In genomic region chr20:34420975-34421374, GRCh38 we compare ENCODE assay signal across 19 cellular contexts. TPM values are rescaled to one million over a fixed set of nuclear protein-coding genes. Genes with fewer than 3 reads are reported as not detected.
A peak's percentile ranks its signal among the peaks of the same experiment; 100 is the strongest.
DNase-seq lines count a peak whose midpoint lies in the region; ATAC-seq and TF ChIP-seq lines count a peak whose summit lies in the region.
"Had no signal": no experiment of that assay in that cellular context is flagged by ENCODE, and none has a peak within 500 bp of the region (broad histone marks: within the 10 kb centered on the region; RNA-seq: fewer than 3 reads in every experiment).

No MANE protein-coding gene starts in this region.

- DNase-seq in GM23338 (ENCODE audit: low spot score) (no peak), immature natural killer cell (no peak), progenitor cell of endocrine pancreas (ENCODE audit: low spot score, unreplicated experiment) (no peak), SW480 (ENCODE audit: low spot score) (no peak)
- no peak for DNase-seq in activated T-helper 1 cell treated with anti-CD3 and anti-CD28 coated beads, Interleukin-12 subunit alpha, Interleukin-12 subunit beta, Interleukin-2, Interleukin-4 antibody, amounts not matched to agents 30 ng/mL and 10 ng/mL and 1 ng/mL, durations not matched to agents 14 hours and 24 hours and 36 hours (ENCODE audit: low spot score)
- no peak for DNase-seq in activated naive CD4-positive, alpha-beta T cell (lab: John Stamatoyannopoulos, UW)
- DNase-seq: AML-193, DMS79 treated with DMSO at 0.1 percent for 48 hours, H7, Karpas-422, NCI-H1417 treated with DMSO at 0.1 percent for 48 hours, NCI-H187 treated with DMSO at 0.1 percent for 48 hours, NCI-H226, PC-9, SIG-M5 had no signal

- H2AFZ ChIP-seq in GM23338 = no peak overlapping the region
- H2AFZ ChIP-seq: PC-9 had no signal

- peak overlapping the region; percentile 37; the same call in 1 of the 2 replicates for H3K27ac Mint-ChIP-seq in GM23338
- H3K27ac Mint-ChIP-seq in activated T-helper 1 cell treated with anti-CD3 and anti-CD28 coated beads, Interleukin-12 subunit alpha, Interleukin-12 subunit beta, Interleukin-2, Interleukin-4 antibody, amounts not matched to agents 30 ng/mL and 10 ng/mL and 1 ng/mL, durations not matched to agents 14 hours and 24 hours and 36 hours = peak overlapping the region; percentile 20
- peak overlapping the region in 5 of 6 donors; percentile 24 to 71 (median 59) for H3K27ac Mint-ChIP-seq in immature natural killer cell
- H3K27ac Mint-ChIP-seq in progenitor cell of endocrine pancreas = peak overlapping the region; percentile 31
- H3K27ac Mint-ChIP-seq: IgD-negative memory B cell had no signal

- H3K79me2 ChIP-seq in GM23338 (replicated peaks; ENCODE audit: insufficient read depth) = peaks cover 27% of the 10 kb centered on the region; the same call in 1 of the 2 replicates

- TF ChIP-seq CTCF in GM23338 (conservative IDR thresholded peaks at IDR 0.05; ENCODE audit: low read depth in 2 of 2) (no peak), progenitor cell of endocrine pancreas (IDR thresholded peaks at IDR 0.05; ENCODE audit: unreplicated experiment) (no peak)

- H3K9me3 Mint-ChIP-seq in GM23338 (no peaks in the 10 kb centered on the region), immature natural killer cell (no peaks in the 10 kb centered on the region), progenitor cell of endocrine pancreas (ENCODE audit: low read depth) (no peaks in the 10 kb centered on the region)
- H3K9me3 Mint-ChIP-seq in activated T-helper 1 cell treated with anti-CD3 and anti-CD28 coated beads, Interleukin-12 subunit alpha, Interleukin-12 subunit beta, Interleukin-2, Interleukin-4 antibody, amounts not matched to agents 30 ng/mL and 10 ng/mL and 1 ng/mL, durations not matched to agents 14 hours and 24 hours and 36 hours = no peaks in the 10 kb centered on the region
- H3K9me3 Mint-ChIP-seq: IgD-negative memory B cell had no signal

- H3K27me3 Mint-ChIP-seq in GM23338 (ENCODE audit: insufficient read depth, low read depth, poor library complexity) (no peaks in the 10 kb centered on the region), immature natural killer cell (ENCODE audit: low read depth in 3 of 3) (peaks cover 0 to 2% (median 0%) of the 10 kb centered on the region in 3 donors), progenitor cell of endocrine pancreas (no peaks in the 10 kb centered on the region)
- H3K27me3 Mint-ChIP-seq in activated T-helper 1 cell treated with anti-CD3 and anti-CD28 coated beads, Interleukin-12 subunit alpha, Interleukin-12 subunit beta, Interleukin-2, Interleukin-4 antibody, amounts not matched to agents 30 ng/mL and 10 ng/mL and 1 ng/mL, durations not matched to agents 14 hours and 24 hours and 36 hours (ENCODE audit: insufficient read depth) = no peaks in the 10 kb centered on the region
- H3K27me3 Mint-ChIP-seq: IgD-negative memory B cell had no signal

- ATAC-seq in GM23338 = no peak
- no peak for ATAC-seq in GM21528 (IDR thresholded peaks at IDR 0.05; ENCODE audit: low FRiP score, unreplicated experiment)

- no peaks in the 10 kb centered on the region for H3K27me3 ChIP-seq in GM23338 (ENCODE audit: insufficient read depth)

- H3K36me3 ChIP-seq in GM23338 (ENCODE audit: insufficient read depth) = peaks cover 10% of the 10 kb centered on the region

- H3K4me1 ChIP-seq in GM23338 (ENCODE audit: insufficient read depth) = no peaks in the 10 kb centered on the region

- 0 out of 2 replicates have a peak, but pooled peaks cover 5% of the 10 kb centered on the region for H4K20me1 ChIP-seq in GM23338 (replicated peaks; ENCODE audit: insufficient read depth)

- H3F3A ChIP-seq in GM23338 (replicated peaks; ENCODE audit: low read depth) = no peaks in the 10 kb centered on the region

- H3K36me3 Mint-ChIP-seq in GM23338 (ENCODE audit: low read depth) = peaks cover 23% of the 10 kb centered on the region
- peaks cover 32% of the 10 kb centered on the region for H3K36me3 Mint-ChIP-seq in activated T-helper 1 cell treated with anti-CD3 and anti-CD28 coated beads, Interleukin-12 subunit alpha, Interleukin-12 subunit beta, Interleukin-2, Interleukin-4 antibody, amounts not matched to agents 30 ng/mL and 10 ng/mL and 1 ng/mL, durations not matched to agents 14 hours and 24 hours and 36 hours (ENCODE audit: low read depth)
- H3K36me3 Mint-ChIP-seq in immature natural killer cell = peaks cover 10 to 49% (median 31%) of the 10 kb centered on the region in 3 donors
- H3K36me3 Mint-ChIP-seq in progenitor cell of endocrine pancreas (ENCODE audit: insufficient read depth) = peaks cover 50% of the 10 kb centered on the region

- no peak overlapping the region for H3K4me3 ChIP-seq in GM23338
- H3K4me3 ChIP-seq: PC-9 had no signal

- H3K4me2 ChIP-seq in GM23338 = no peak overlapping the region
- H3K4me2 ChIP-seq: PC-9 had no signal

- H3K4me3 Mint-ChIP-seq in GM23338 (no peak overlapping the region), immature natural killer cell (no peak overlapping the region), progenitor cell of endocrine pancreas (ENCODE audit: low read depth) (no peak overlapping the region)
- no peak overlapping the region for H3K4me3 Mint-ChIP-seq in activated T-helper 1 cell treated with anti-CD3 and anti-CD28 coated beads, Interleukin-12 subunit alpha, Interleukin-12 subunit beta, Interleukin-2, Interleukin-4 antibody, amounts not matched to agents 30 ng/mL and 10 ng/mL and 1 ng/mL, durations not matched to agents 14 hours and 24 hours and 36 hours
- H3K4me3 Mint-ChIP-seq: IgD-negative memory B cell had no signal

- no peak overlapping the region for H3K27ac ChIP-seq in GM23338 (ENCODE audit: low read depth)
- H3K27ac ChIP-seq: C4-2B, RWPE1 had no signal

- intact Hi-C loops in activated T-helper 1 cell treated with anti-CD3 and anti-CD28 coated beads, Interleukin-12 subunit alpha, Interleukin-12 subunit beta, Interleukin-2, Interleukin-4 antibody, amounts not matched to agents 30 ng/mL and 10 ng/mL and 1 ng/mL, durations not matched to agents 14 hours and 24 hours and 36 hours (cut with micrococcal nuclease) = no loop called here

- no peaks in the 10 kb centered on the region for H3K9me2 ChIP-seq in GM23338 (ENCODE audit: insufficient read depth)

- H3K4me1 Mint-ChIP-seq in GM23338 (no peaks in the 10 kb centered on the region), immature natural killer cell (peaks cover 26 to 63% of the 10 kb centered on the region in 2 donors), progenitor cell of endocrine pancreas (ENCODE audit: low read depth) (peaks cover 21% of the 10 kb centered on the region)
- H3K4me1 Mint-ChIP-seq in activated T-helper 1 cell treated with anti-CD3 and anti-CD28 coated beads, Interleukin-12 subunit alpha, Interleukin-12 subunit beta, Interleukin-2, Interleukin-4 antibody, amounts not matched to agents 30 ng/mL and 10 ng/mL and 1 ng/mL, durations not matched to agents 14 hours and 24 hours and 36 hours (ENCODE audit: low read depth) = peaks cover 13% of the 10 kb centered on the region

TF ChIP-seq in GM23338, 12 proteins besides CTCF, POLR2A, EP300 and RAD21 (continues in another document):
- TF ChIP-seq ZNF114 (CRISPR knock-in tag; IDR thresholded peaks at IDR 0.05) (no peak), ETS1 (IDR thresholded peaks at IDR 0.05) (no peak), EZH2phosphoT487 (IDR thresholded peaks at IDR 0.05; ENCODE audit: unreplicated experiment) (no peak), ZNF331 (CRISPR knock-in tag; IDR thresholded peaks at IDR 0.05; ENCODE audit: low read depth) (no peak), POLR2AphosphoS5 (IDR thresholded peaks at IDR 0.05; ENCODE audit: low read depth) (no peak), JUNB (IDR thresholded peaks at IDR 0.05; ENCODE audit: unreplicated experiment) (no peak), EZH2 (IDR thresholded peaks at IDR 0.05; ENCODE audit: low read depth, unreplicated experiment) (no peak), CREB1 (CRISPR knock-in tag; IDR thresholded peaks at IDR 0.05; ENCODE audit: low read depth) (no peak)

RNA-seq across cellular contexts. Expression of gene ITCH, which starts 57.9 kb away (rescaled TPM):
- total RNA-seq in GM23338 (2014; rRNA removed; shearing (Covaris generic)) = 24.9 and 31.6 TPM in 2 replicates
- polyA plus RNA-seq in GM23338 (2016; fragmentation: Nextera tagmentation; extraction: Ambion mirVana) (16.1 and 16.4 TPM in 2 replicates), immature natural killer cell (10 to 100 TPM; 27.3 to 72.5 (median 35.7) TPM)
- total RNA-seq in activated T-helper 1 cell treated with anti-CD3 and anti-CD28 coated beads, Interleukin-12 subunit alpha, Interleukin-12 subunit beta, Interleukin-2, Interleukin-4 antibody, amounts not matched to agents 30 ng/mL and 10 ng/mL and 1 ng/mL, durations not matched to agents 14 hours and 24 hours and 36 hours = 55.6 and 66.4 TPM in 2 replicates
- 83.9 and 85.5 TPM in 2 replicates for total RNA-seq in progenitor cell of endocrine pancreas
